In the genomic region with DNA sequence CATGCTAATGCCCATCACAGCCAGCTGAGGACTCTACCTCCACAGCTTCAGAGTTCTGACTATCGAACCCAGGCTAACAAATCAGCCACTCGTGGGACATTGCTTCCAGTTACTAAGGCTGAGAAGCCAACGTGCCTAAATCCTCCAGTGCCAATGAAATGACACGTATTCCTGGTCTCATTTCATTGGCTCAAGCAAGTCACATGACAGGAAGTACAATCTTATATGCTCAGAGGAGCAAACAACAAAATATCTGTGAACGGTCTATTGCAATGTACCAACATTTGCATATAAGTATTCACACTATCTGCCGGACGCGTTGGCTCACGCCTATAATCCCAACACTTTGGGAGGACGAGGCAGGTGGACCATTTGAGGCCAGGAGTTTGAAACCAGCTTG, we compare ENCODE assay signal across 30 cellular contexts. TPM values are rescaled to one million over a fixed set of nuclear protein-coding genes. Genes with fewer than 3 reads are reported as not detected.
"Had no signal": no experiment of that assay in that cellular context is flagged by ENCODE, and none has a peak within 500 bp of the region (broad histone marks: within the 10 kb centered on the region; RNA-seq: fewer than 3 reads in every experiment).

No MANE protein-coding gene starts in this region.

- H3K4me3 ChIP-seq: breast epithelium, coronary artery, SJCRH30 had no signal

- H3K27ac ChIP-seq: breast epithelium, coronary artery, RWPE1, SJCRH30 had no signal

- H3K36me3 ChIP-seq: breast epithelium, SJCRH30 had no signal

- H3K27me3 ChIP-seq: breast epithelium, SJCRH30 had no signal

- ATAC-seq: activated CD8-positive, alpha-beta memory T cell treated with anti-CD3 and anti-CD28 coated beads, Interleukin-2, amount 10 ng/mL, durations not matched to agents 7 days and 5 days; Panc1; T-helper 17 cell had no signal

- H3K4me1 ChIP-seq: breast epithelium had no signal

- H3K9me3 ChIP-seq: breast epithelium, SJCRH30 had no signal

- DNase-seq: activated B cell treated with CpG ODN at 0.5 μM for 24 hours; activated CD4-positive, alpha-beta T cell treated with anti-CD3 and anti-CD28 coated beads for 1 hour; activated CD4-positive, alpha-beta T cell treated with anti-CD3 and anti-CD28 coated beads, Interleukin-2, amount 10 ng/mL, durations not matched to agents 24 days and 14 days; activated CD4-positive, alpha-beta T cell treated with anti-CD3 and anti-CD28 coated beads, Interleukin-2, amount 50 U/mL, for 48 hours; activated CD8-positive, alpha-beta memory T cell treated with anti-CD3 and anti-CD28 coated beads, Interleukin-2, amount 10 ng/mL, durations not matched to agents 7 days and 5 days; activated effector memory CD4-positive, alpha-beta T cell treated with Interleukin-2 at 50 U/mL for 16 hours; activated naive CD4-positive, alpha-beta T cell; activated T-cell treated with anti-CD3 and anti-CD28 coated beads, Interleukin-2, amount 50 U/mL, for 24 hours; aorta; caudate nucleus; NCI-H1092; NCI-H1417; NCI-H2029; NCI-H2107; NCI-H2171 treated with DMSO at 0.1 percent for 48 hours; NCI-H226; NCI-H526; NCI-H774; OCI-M1; Right ventricle myocardium superior; SJCRH30; T-helper 17 cell; T-helper 9 cell had no signal

RNA-seq across cellular contexts. Expression of gene IZUMO2, which starts 12.8 kb away (rescaled TPM):
- total RNA-seq: activated B cell treated with CpG ODN at 0.5 μM for 24 hours; activated CD4-positive, alpha-beta T cell treated with anti-CD3 and anti-CD28 coated beads, Interleukin-2, amount 10 ng/mL, durations not matched to agents 24 days and 14 days; activated CD8-positive, alpha-beta memory T cell treated with anti-CD3 and anti-CD28 coated beads, Interleukin-2, amount 10 ng/mL, durations not matched to agents 7 days and 5 days; activated T-helper 1 cell treated with anti-CD3 and anti-CD28 coated beads, Interleukin-12 subunit alpha, Interleukin-12 subunit beta, Interleukin-2, Interleukin-4 antibody, amounts not matched to agents 30 ng/mL and 10 ng/mL and 1 ng/mL, durations not matched to agents 14 hours and 24 hours and 36 hours; aorta; breast epithelium; chondrocyte; NCI-H460; Right ventricle myocardium superior; T-helper 17 cell had no signal
- polyA plus RNA-seq: aorta had no signal

RNA-seq across cellular contexts. Expression of gene MYH14, which starts 27.5 kb away (rescaled TPM):
- total RNA-seq: activated B cell treated with CpG ODN at 0.5 μM for 24 hours; activated CD4-positive, alpha-beta T cell treated with anti-CD3 and anti-CD28 coated beads, Interleukin-2, amount 10 ng/mL, durations not matched to agents 24 days and 14 days; activated CD8-positive, alpha-beta memory T cell treated with anti-CD3 and anti-CD28 coated beads, Interleukin-2, amount 10 ng/mL, durations not matched to agents 7 days and 5 days; activated T-helper 1 cell treated with anti-CD3 and anti-CD28 coated beads, Interleukin-12 subunit alpha, Interleukin-12 subunit beta, Interleukin-2, Interleukin-4 antibody, amounts not matched to agents 30 ng/mL and 10 ng/mL and 1 ng/mL, durations not matched to agents 14 hours and 24 hours and 36 hours; T-helper 17 cell had no signal
